In genomic region chr6:13561624-13562267, GRCh38 we compare ENCODE assay signal across 18 cellular contexts. TPM values are rescaled to one million over a fixed set of nuclear protein-coding genes. Genes with fewer than 3 reads are reported as not detected.
A peak's percentile ranks its signal among the peaks of the same experiment; 100 is the strongest.
DNase-seq lines count a peak whose midpoint lies in the region; ATAC-seq and TF ChIP-seq lines count a peak whose summit lies in the region.
"Had no signal": no experiment of that assay in that cellular context is flagged by ENCODE, and none has a peak within 500 bp of the region (broad histone marks: within the 10 kb centered on the region; RNA-seq: fewer than 3 reads in every experiment).

No MANE protein-coding gene starts in this region.

- TF ChIP-seq POLR2A in adrenal gland (IDR thresholded peaks at IDR 0.05) (no peak), right lobe of liver (IDR thresholded peaks at IDR 0.05) (no peak), testis (IDR thresholded peaks at IDR 0.05) (no peak)

- peaks cover 12% of the 10 kb centered on the region for H3K27me3 ChIP-seq in adrenal gland
- no peaks in the 10 kb centered on the region for H3K27me3 ChIP-seq in right lobe of liver
- H3K27me3 ChIP-seq in testis, result no peaks in the 10 kb centered on the region
- H3K27me3 ChIP-seq: cardiac muscle cell, Peyer's patch had no signal

- 58 to 66% (median 63%) methylated on average over 10 of the region's 10 CpGs for WGBS in adrenal gland, 4 donors
- WGBS in right lobe of liver (ENCODE audit: insufficient coverage, low coverage, low lambda C conversion rate, missing lambda C conversion rate), result 12% methylated on average over 10 of the region's 10 CpGs
- 41 to 48% methylated on average over 10 of the region's 10 CpGs for WGBS in testis, 2 donors

- intact Hi-C loops in adrenal gland (cut with DNase I), result no loop called here
- intact Hi-C loops in right lobe of liver (cut with DNase I), result no loop called here
- intact Hi-C loops in testis (cut with DNase I; ENCODE audit: low total_unique reads), result no loop called here

- no peaks in the 10 kb centered on the region for H3K9me3 ChIP-seq in adrenal gland (replicated peaks in 1 of 3)
- H3K9me3 ChIP-seq in right lobe of liver, result no peaks in the 10 kb centered on the region
- H3K9me3 ChIP-seq in testis, result no peaks in the 10 kb centered on the region
- H3K9me3 ChIP-seq: Peyer's patch had no signal

- peak; percentile 64 to 80 (median 74) for ATAC-seq in right lobe of liver
- no peak for ATAC-seq in HG03175 (IDR thresholded peaks at IDR 0.05; ENCODE audit: unreplicated experiment)

- TF ChIP-seq CTCF in adrenal gland (IDR thresholded peaks at IDR 0.05), result no peak
- TF ChIP-seq CTCF in right lobe of liver (IDR thresholded peaks at IDR 0.05), result no peak
- no peak for TF ChIP-seq CTCF in testis (IDR thresholded peaks at IDR 0.05)

- peak; percentile 60 for DNase-seq in KBM-7
- DNase-seq in adrenal gland, result peak in 5 of 7 donors; percentile 29 to 56 (median 37)
- peak; percentile 42 to 90 (median 67) for DNase-seq in right lobe of liver
- DNase-seq in testis, result peak; percentile 48
- no peak for DNase-seq in AG20443 (ENCODE audit: low spot score)
- no peak for DNase-seq in NCI-H146 treated with DMSO at 0.1 percent for 48 hours (lab: John Stamatoyannopoulos, UW; ENCODE audit: unreplicated experiment)
- DNase-seq: activated CD4-positive, alpha-beta T cell treated with anti-CD3 and anti-CD28 coated beads, Interleukin-2, amount 10 ng/mL, durations not matched to agents 7 days and 5 days; activated naive CD4-positive, alpha-beta T cell treated with anti-CD3 and anti-CD28 coated beads, Interleukin-2, amount 50 U/mL, for 16 hours; aorta; CD4-positive, alpha-beta memory T cell; glutamatergic neuron; NCI-H1436 treated with DMSO at 0.1 percent for 48 hours; Peyer's patch had no signal

- H3K36me3 ChIP-seq in adrenal gland (replicated peaks in 1 of 2) (no peaks in the 10 kb centered on the region), right lobe of liver (no peaks in the 10 kb centered on the region), testis (ENCODE audit: low read depth, missing control alignments) (no peaks in the 10 kb centered on the region)
- H3K36me3 ChIP-seq: cardiac muscle cell, Peyer's patch had no signal

- H3K4me3 ChIP-seq in adrenal gland (no peak overlapping the region), right lobe of liver (peak overlapping the region in 1 of 3 donors; percentile 7), testis (no peak overlapping the region)
- H3K4me3 ChIP-seq: cardiac muscle cell, Peyer's patch, SK-N-MC, skin epidermis had no signal

- in situ Hi-C loops in KBM-7 (cut with MboI; ENCODE audit: low pct_unique_long_range_greater_than_20kb, low sequenced_read_pairs), result no loop called here

- H3K4me1 ChIP-seq in adrenal gland (replicated peaks in 1 of 2), result no peaks in the 10 kb centered on the region
- H3K4me1 ChIP-seq in right lobe of liver, result peaks cover 0 to 61% (median 25%) of the 10 kb centered on the region in 4 donors
- no peaks in the 10 kb centered on the region for H3K4me1 ChIP-seq in testis
- H3K4me1 ChIP-seq: Peyer's patch had no signal

- H3K27ac ChIP-seq in adrenal gland (peak overlapping the region in 1 of 5 donors; percentile 62), right lobe of liver (peak overlapping the region; percentile 9 to 95 (median 76)), testis (no peak overlapping the region)
- H3K27ac ChIP-seq: cardiac muscle cell, Peyer's patch, SK-N-MC, VCaP had no signal

RNA-seq across cellular contexts. Expression of gene SIRT5, which starts 12.7 kb away (rescaled TPM):
- total RNA-seq in adrenal gland (10 to 100 TPM in 5 of 8 donors, 1 to 10 TPM in 3; 6.6 to 18.2 (median 11.3) TPM), right lobe of liver (10 to 100 TPM in 4 of 6 experiments, 1 to 10 TPM in 2; 9.3 to 28.3 (median 15.5) TPM), testis (10 to 100 TPM; 15.7 to 22.1 TPM)
- polyA plus RNA-seq in adrenal gland (10 to 100 TPM in 1 of 3 donors, 1 to 10 TPM in 2; 7.1 to 11.6 (median 7.2) TPM), testis (ENCODE audit: insufficient read depth, low read depth, low replicate concordance) (11.2 TPM)

RNA-seq across cellular contexts. Expression of gene NOL7, which starts 53.4 kb away (rescaled TPM):
- total RNA-seq in adrenal gland (100 to 1,000 TPM in 1 of 8 donors, 10 to 100 TPM in 7; 58.5 to 104 (median 69.7) TPM), right lobe of liver (10 to 100 TPM; 12.9 to 68.2 (median 25.1) TPM), testis (10 to 100 TPM; 87.6 to 92.9 TPM)
- polyA plus RNA-seq in adrenal gland (100 to 1,000 TPM in 1 of 3 donors, 10 to 100 TPM in 2; 42.4 to 111 (median 48.2) TPM), testis (ENCODE audit: insufficient read depth, low read depth, low replicate concordance) (74.4 TPM)

Comparison
In these comparisons a context has a peak if more than half of its experiments do, and no peak if none do; other contexts are left out.
1. DNase-seq: peak in KBM-7 (single experiment), adrenal gland (5 of 7), right lobe of liver (3 of 3) and testis (single experiment); none in AG20443 (single experiment) and NCI-H146 treated with DMSO at 0.1 percent for 48 hours (single experiment).
2. H3K27ac ChIP-seq: peak in right lobe of liver (3 of 3); none in testis (0 of 2).